ENCODE assay signal across 1 cellular context in the genomic region with DNA sequence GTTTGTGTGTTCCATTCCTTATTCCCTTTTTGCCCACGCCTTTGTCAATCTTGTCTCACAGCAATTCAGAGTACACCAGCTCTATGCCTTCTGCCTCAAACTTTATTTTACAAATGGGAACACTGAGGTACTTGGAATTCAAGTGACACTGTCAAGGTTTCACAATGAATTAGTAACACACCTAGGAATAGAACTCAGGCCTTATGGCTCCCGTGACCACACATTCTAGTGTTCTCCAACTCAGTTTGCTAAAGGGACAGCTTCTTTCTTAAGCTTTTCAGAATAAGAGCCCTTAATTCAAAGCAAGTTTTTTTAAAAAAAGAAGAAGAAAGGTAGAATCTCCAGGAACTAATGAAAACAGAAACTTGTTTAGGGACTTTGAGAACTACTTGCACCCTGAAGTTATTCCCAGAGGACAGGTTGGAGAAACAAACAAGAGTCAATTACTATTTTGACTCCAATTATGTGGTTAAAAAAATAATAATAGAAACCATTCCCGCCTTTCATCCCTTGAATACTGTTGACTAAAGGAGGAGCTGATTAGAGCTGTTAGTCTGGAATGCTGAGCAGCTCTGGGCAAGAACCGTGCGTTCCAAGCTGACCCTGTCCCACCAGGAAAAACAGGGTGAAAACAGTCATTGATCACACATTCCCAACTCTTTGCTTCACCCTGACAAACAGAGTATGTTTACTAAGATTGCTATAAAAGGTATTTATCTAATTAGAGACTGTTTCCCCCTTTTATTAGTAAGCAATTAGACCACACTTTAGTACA.
TF ChIP-seq lines count a peak whose summit lies in the region.

No MANE protein-coding gene starts in this region.

TF ChIP-seq in A549, 52 proteins besides CTCF, POLR2A, EP300 and RAD21 (continued from another document):
- TF ChIP-seq ATOH8 (CRISPR knock-in tag; IDR thresholded peaks at IDR 0.05; ENCODE audit: low read depth) (no peak), NFE2L2 (conservative IDR thresholded peaks at IDR 0.05; ENCODE audit: low read length) (no peak), RARB (CRISPR knock-in tag; IDR thresholded peaks at IDR 0.05) (no peak), FOXS1 (CRISPR knock-in tag; IDR thresholded peaks at IDR 0.05) (no peak), JUN (IDR thresholded peaks at IDR 0.05) (no peak), CBX2 (IDR thresholded peaks at IDR 0.05; ENCODE audit: borderline replicate concordance, low read depth) (no peak), KDM5A (IDR thresholded peaks at IDR 0.05) (no peak), BHLHE40 (IDR thresholded peaks at IDR 0.05; ENCODE audit: low read depth, low read length) (no peak)
- TF ChIP-seq, protein P1, sequence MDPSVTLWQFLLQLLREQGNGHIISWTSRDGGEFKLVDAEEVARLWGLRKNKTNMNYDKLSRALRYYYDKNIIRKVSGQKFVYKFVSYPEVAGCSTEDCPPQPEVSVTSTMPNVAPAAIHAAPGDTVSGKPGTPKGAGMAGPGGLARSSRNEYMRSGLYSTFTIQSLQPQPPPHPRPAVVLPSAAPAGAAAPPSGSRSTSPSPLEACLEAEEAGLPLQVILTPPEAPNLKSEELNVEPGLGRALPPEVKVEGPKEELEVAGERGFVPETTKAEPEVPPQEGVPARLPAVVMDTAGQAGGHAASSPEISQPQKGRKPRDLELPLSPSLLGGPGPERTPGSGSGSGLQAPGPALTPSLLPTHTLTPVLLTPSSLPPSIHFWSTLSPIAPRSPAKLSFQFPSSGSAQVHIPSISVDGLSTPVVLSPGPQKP (IDR thresholded peaks at IDR 0.05; ENCODE audit: low read depth, low read length) = no peak
TF ChIP-seq in A549: peak in this region for 0.
